ENCODE assay signal across 16 cellular contexts in the genomic region with DNA sequence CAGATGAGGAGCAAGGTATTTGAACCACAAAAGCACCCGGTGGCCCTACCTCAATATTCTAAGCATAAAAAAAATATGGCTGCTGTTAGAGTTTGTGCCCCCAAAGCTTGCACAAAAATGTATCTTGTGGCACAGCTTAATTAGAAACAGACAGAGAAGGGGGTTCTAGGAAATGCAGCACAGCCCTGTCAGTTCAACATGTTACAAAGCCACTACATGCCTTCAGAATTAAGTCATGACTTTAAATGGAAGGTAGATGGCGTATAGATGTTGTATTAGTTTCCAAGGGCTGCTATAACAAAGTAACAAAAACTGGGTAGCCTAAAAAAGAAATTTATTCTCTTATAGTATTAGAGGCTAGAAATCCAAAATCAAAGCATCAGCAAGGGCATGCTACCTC.
DNase-seq lines count a peak whose midpoint lies in the region; ATAC-seq and TF ChIP-seq lines count a peak whose summit lies in the region.
"Had no signal": no experiment of that assay in that cellular context is flagged by ENCODE, and none has a peak within 500 bp of the region (broad histone marks: within the 10 kb centered on the region; RNA-seq: fewer than 3 reads in every experiment).

No MANE protein-coding gene starts in this region.

- no peak overlapping the region for H3K27ac Mint-ChIP-seq in chondrocyte (ENCODE audit: unreplicated experiment)
- H3K27ac Mint-ChIP-seq: activated CD8-positive, alpha-beta T cell treated with anti-CD3 and anti-CD28 coated beads for 36 hours; activated T-helper 17 cell treated with anti-CD3 and anti-CD28 coated beads, Interleukin-2, amount 50 U/mL, for 72 hours had no signal

- H3K36me3 ChIP-seq in left lung, result no peaks in the 10 kb centered on the region
- no peaks in the 10 kb centered on the region for H3K36me3 ChIP-seq in PC-9 (ENCODE audit: low read depth)
- H3K36me3 ChIP-seq: stomach, uterus had no signal

- BruUV-seq in PC-9 (replicated peaks; lab: Mats Ljungman, UMichigan), result no TSS peak

- H3K4me1 ChIP-seq in left lung (peaks cover 0 to 4% of the 10 kb centered on the region in 2 donors), PC-9 (replicated peaks; ENCODE audit: insufficient read depth) (no peaks in the 10 kb centered on the region)
- H3K4me1 ChIP-seq: stomach, uterus had no signal

- H3K4me2 ChIP-seq in PC-9, result no peak overlapping the region

- DNase-seq in AG10803 (ENCODE audit: low read depth), result peak; percentile 33
- DNase-seq in chondrocyte (ENCODE audit: low spot score), result no peak
- no peak for DNase-seq in left lung
- no peak for DNase-seq in medulla oblongata (ENCODE audit: extremely low spot score)
- no peak for DNase-seq in PC-9
- no peak for DNase-seq in posterior vena cava (ENCODE audit: low spot score)
- DNase-seq: activated CD8-positive, alpha-beta T cell treated with anti-CD3 and anti-CD28 coated beads for 36 hours; AML-193; glutamatergic neuron; NCI-H2081; stomach; uterus had no signal

- H3K9me2 ChIP-seq in PC-9 (ENCODE audit: insufficient read depth), result no peaks in the 10 kb centered on the region

- no peak overlapping the region for H2AFZ ChIP-seq in PC-9

- H3F3A ChIP-seq in PC-9 (ENCODE audit: insufficient read depth, low read depth), result no peaks in the 10 kb centered on the region

- no peak overlapping the region for H3K4me3 ChIP-seq in AG10803 (ENCODE audit: low read length)
- H3K4me3 ChIP-seq in left lung, result no peak overlapping the region
- H3K4me3 ChIP-seq in PC-9, result no peak overlapping the region
- H3K4me3 ChIP-seq: stomach, uterus had no signal

- H3K27ac ChIP-seq in left lung (peak overlapping the region; percentile 26 to 66), PC-9 (no peak overlapping the region)

- POLR2A ChIA-PET in PC-9 (lab: Charles Lee; ENCODE audit: unreplicated experiment), result no interaction called here

- intact Hi-C loops in left lung (cut with DNase I), result no loop called here
- intact Hi-C loops in PC-9 (cut with micrococcal nuclease; ENCODE audit: unreplicated experiment), result no loop called here
- intact Hi-C loops in posterior vena cava (cut with DNase I), result no loop called here

- TF ChIP-seq EP300 in Ishikawa (IDR thresholded peaks at IDR 0.05; ENCODE audit: borderline replicate concordance), result no peak

- H4K20me1 ChIP-seq in PC-9 (ENCODE audit: insufficient read depth), result no peaks in the 10 kb centered on the region

- H3K9me3 ChIP-seq in left lung (no peaks in the 10 kb centered on the region), PC-9 (ENCODE audit: insufficient read depth, low read depth) (no peaks in the 10 kb centered on the region)
- H3K9me3 ChIP-seq: stomach, uterus had no signal

- H3K27me3 ChIP-seq in left lung (no peaks in the 10 kb centered on the region), PC-9 (ENCODE audit: insufficient read depth, low read depth) (no peaks in the 10 kb centered on the region)
- H3K27me3 ChIP-seq: stomach, uterus had no signal

- peaks cover 2% of the 10 kb centered on the region for H3K27me3 Mint-ChIP-seq in chondrocyte (ENCODE audit: low read depth)

- TF ChIP-seq CTCF in AG10803 (conservative IDR thresholded peaks at IDR 0.05; ENCODE audit: low read length) (no peak), chondrocyte (IDR thresholded peaks at IDR 0.05) (peak; percentile 17), left lung (IDR thresholded peaks at IDR 0.05) (no peak), PC-9 (conservative IDR thresholded peaks at IDR 0.05) (no peak)

- no peak overlapping the region for H3K4me3 Mint-ChIP-seq in chondrocyte (ENCODE audit: unreplicated experiment)
- H3K4me3 Mint-ChIP-seq: activated CD8-positive, alpha-beta T cell treated with anti-CD3 and anti-CD28 coated beads for 36 hours; activated T-helper 17 cell treated with anti-CD3 and anti-CD28 coated beads, Interleukin-2, amount 50 U/mL, for 72 hours; neural crest cell had no signal

- H3K4me1 Mint-ChIP-seq in chondrocyte (ENCODE audit: low read depth), result peaks cover 15% of the 10 kb centered on the region

- CTCF ChIA-PET in PC-9 (lab: Charles Lee), result no interaction called here

- no peaks in the 10 kb centered on the region for H3K36me3 Mint-ChIP-seq in chondrocyte (ENCODE audit: low read depth)

- no peaks in the 10 kb centered on the region for H3K79me2 ChIP-seq in PC-9 (ENCODE audit: low read depth)

- peak; percentile 19; the same call in 1 of the 2 replicates for TF ChIP-seq RAD21 in Ishikawa (IDR thresholded peaks at IDR 0.05; ENCODE audit: low read depth)

- H3K9me3 Mint-ChIP-seq in chondrocyte (ENCODE audit: low read depth), result no peaks in the 10 kb centered on the region
- H3K9me3 Mint-ChIP-seq: activated CD8-positive, alpha-beta T cell treated with anti-CD3 and anti-CD28 coated beads for 36 hours; activated T-helper 17 cell treated with anti-CD3 and anti-CD28 coated beads, Interleukin-2, amount 50 U/mL, for 72 hours had no signal

- ATAC-seq in left lung, result no peak
- no peak for ATAC-seq in GM21367 (IDR thresholded peaks at IDR 0.05; ENCODE audit: unreplicated experiment)
- ATAC-seq: activated CD8-positive, alpha-beta T cell treated with anti-CD3 and anti-CD28 coated beads for 36 hours; activated T-helper 17 cell treated with anti-CD3 and anti-CD28 coated beads, Interleukin-2, amount 50 U/mL, for 72 hours had no signal

TF ChIP-seq in Ishikawa, 13 proteins besides CTCF, POLR2A, EP300 and RAD21:
- TF ChIP-seq CREB1 (IDR thresholded peaks at IDR 0.05; ENCODE audit: low read depth), result no peak
